Comparison of ENCODE assay signal across 12 cellular contexts in the genomic region with DNA sequence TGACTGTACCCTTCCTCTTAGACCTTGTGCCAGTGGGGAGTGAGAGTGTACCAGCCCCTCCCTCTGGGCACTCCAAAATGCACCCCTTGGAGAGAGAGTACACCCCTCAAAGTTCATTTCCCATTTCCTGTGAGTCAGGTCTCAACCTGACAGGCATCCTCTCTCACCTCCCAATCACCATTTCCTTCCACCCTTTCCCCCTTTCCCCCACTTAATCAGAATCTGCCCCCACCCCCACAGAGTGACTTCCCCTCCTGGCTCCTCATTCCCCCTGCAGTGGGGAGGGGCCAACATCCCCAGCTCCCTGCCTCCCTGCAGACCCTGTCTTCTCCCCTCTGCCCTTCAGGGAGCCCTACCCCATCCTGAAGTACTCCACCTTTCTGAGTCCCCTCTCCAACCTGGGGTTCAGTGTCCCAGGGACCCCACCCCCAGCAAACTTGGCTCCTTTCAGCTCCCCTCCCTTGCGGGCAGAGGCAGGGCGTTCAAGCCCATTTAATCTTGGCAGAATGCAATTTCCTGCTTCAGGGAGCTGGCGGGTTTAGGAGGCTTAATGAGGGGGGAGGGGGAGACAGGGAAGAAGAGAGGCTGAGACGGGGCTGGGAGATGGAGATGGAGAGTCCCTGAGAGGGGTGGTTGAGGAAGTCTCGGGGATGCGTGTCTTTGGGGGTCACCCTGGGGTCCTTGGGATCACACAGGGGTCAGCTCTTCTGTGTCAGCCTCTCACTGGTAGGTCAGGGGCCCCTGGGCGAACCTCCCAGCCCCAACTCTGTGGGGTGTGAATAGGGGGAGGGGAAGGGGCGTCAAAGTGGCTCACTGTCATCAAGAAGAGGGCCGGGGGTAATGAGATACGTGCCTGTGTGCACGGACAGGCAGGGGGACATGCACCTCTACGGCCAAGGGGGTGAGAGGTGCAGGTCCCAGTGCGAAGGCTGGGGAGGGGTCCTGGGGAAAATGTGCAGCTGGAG. TPM values are rescaled to one million over a fixed set of nuclear protein-coding genes. Genes with fewer than 3 reads are reported as not detected.
DNase-seq lines count a peak whose midpoint lies in the region; ATAC-seq and TF ChIP-seq lines count a peak whose summit lies in the region.
"Had no signal": no experiment of that assay in that cellular context is flagged by ENCODE, and none has a peak within 500 bp of the region (broad histone marks: within the 10 kb centered on the region; RNA-seq: fewer than 3 reads in every experiment).

No MANE protein-coding gene starts in this region.

- DNase-seq in NCI-H2081 (lab: John Stamatoyannopoulos, UW) (peak; percentile 29 to 36), NCI-H2081 treated with DMSO at 0.1 percent for 48 hours (lab: John Stamatoyannopoulos, UW) (no peak), M059J (ENCODE audit: low read depth) (peak; percentile 60), WTC11 (ENCODE audit: low spot score) (peak; percentile 51), mesendoderm (peak; percentile 89), EL (no peak), sigmoid colon (no peak), ascending aorta (ENCODE audit: low spot score in 2 of 2) (no peak)
- DNase-seq: trophoblast cell had no signal

- peak overlapping the region; percentile 92 for H3K23ac ChIP-seq in mesendoderm (ENCODE audit: low read length)

- H3K4me1 Mint-ChIP-seq in WTC11: peaks cover 49% of the 10 kb centered on the region

- peak overlapping the region; percentile 100 for H2BK5ac ChIP-seq in mesendoderm (ENCODE audit: low read length)

- peaks cover 3% of the 10 kb centered on the region; the same call in 1 of the 2 replicates for H3K27me3 Mint-ChIP-seq in WTC11 (ENCODE audit: low read depth)
- H3K27me3 Mint-ChIP-seq: activated naive CD8-positive, alpha-beta T cell had no signal

- intact Hi-C loops in sigmoid colon (cut with DNase I) (loop anchor here (5.0 kb wide), 1 partner anchor 39 kb away; no protein-coding TSS in a partner anchor), ascending aorta (cut with DNase I) (no loop called here)

- ATAC-seq in WTC11: peak; percentile 68

- H3K27me3 ChIP-seq in mesendoderm (ENCODE audit: insufficient read depth, low read length, poor library complexity) (no peaks in the 10 kb centered on the region), sigmoid colon (no peaks in the 10 kb centered on the region), ascending aorta (no peaks in the 10 kb centered on the region)

- H3K9me3 ChIP-seq in sigmoid colon (no peaks in the 10 kb centered on the region), ascending aorta (no peaks in the 10 kb centered on the region)
- H3K9me3 ChIP-seq: HAP-1 had no signal

- POLR2A ChIA-PET in WTC11 (lab: Charles Lee): interaction anchor here (0.6 to 1.6 kb wide), 5 partner anchors 12 to 25 kb away, joined by 3 to 8 read pairs (median 6); no protein-coding TSS in a partner anchor

- TF ChIP-seq CTCF in WTC11 (IDR thresholded peaks at IDR 0.05) (no peak), sigmoid colon (IDR thresholded peaks at IDR 0.05) (no peak), ascending aorta (IDR thresholded peaks at IDR 0.05) (no peak)

- peaks cover 26% of the 10 kb centered on the region for H3K4me1 ChIP-seq in mesendoderm (ENCODE audit: control insufficient read depth, low read depth, low read length)
- no peaks in the 10 kb centered on the region for H3K4me1 ChIP-seq in sigmoid colon
- no peaks in the 10 kb centered on the region for H3K4me1 ChIP-seq in ascending aorta
- H3K4me1 ChIP-seq: HAP-1 had no signal

- peak overlapping the region; percentile 92 for H3K27ac Mint-ChIP-seq in WTC11
- H3K27ac Mint-ChIP-seq: activated naive CD8-positive, alpha-beta T cell had no signal

- peak overlapping the region; percentile 46 for H3K18ac ChIP-seq in mesendoderm (ENCODE audit: low read length)

- H4K5ac ChIP-seq in mesendoderm (ENCODE audit: low read length): peak overlapping the region; percentile 84

- H3K36me3 Mint-ChIP-seq in WTC11: no peaks in the 10 kb centered on the region
- H3K36me3 Mint-ChIP-seq: activated naive CD8-positive, alpha-beta T cell had no signal

- no peaks in the 10 kb centered on the region for H3K79me2 ChIP-seq in mesendoderm (ENCODE audit: control insufficient read depth, insufficient read depth, low read length)

- WGBS in mesendoderm (ENCODE audit: extremely low coverage, insufficient coverage, low lambda C conversion rate): no CpG with 5 or more reads among the region's 13 CpGs
- 18% methylated on average over 13 of the region's 13 CpGs for WGBS in sigmoid colon, 2 donors

- peak overlapping the region; percentile 77 for H3K56ac ChIP-seq in mesendoderm (ENCODE audit: low read length)

- H3K36me3 ChIP-seq in mesendoderm (ENCODE audit: control insufficient read depth, insufficient read depth, low read length) (no peaks in the 10 kb centered on the region), sigmoid colon (no peaks in the 10 kb centered on the region), ascending aorta (no peaks in the 10 kb centered on the region)
- H3K36me3 ChIP-seq: HAP-1 had no signal

- H3K4ac ChIP-seq in mesendoderm (ENCODE audit: low read depth, low read length): peak overlapping the region; percentile 61

- H3K4me2 ChIP-seq in mesendoderm (ENCODE audit: low read length): peak overlapping the region; percentile 78

- no peak overlapping the region for H2BK15ac ChIP-seq in mesendoderm (replicated peaks; ENCODE audit: low read depth)

- CTCF ChIA-PET in WTC11 (lab: Charles Lee): interaction anchor here (0.6 to 7.2 kb wide), 21 partner anchors 8 to 228 kb away, joined by 3 to 32 read pairs (median 3); no protein-coding TSS in a partner anchor

- no peak for TF ChIP-seq POLR2A in sigmoid colon (IDR thresholded peaks at IDR 0.05)

- H2AK5ac ChIP-seq in mesendoderm (ENCODE audit: low read length): peak overlapping the region; percentile 99

- H4K8ac ChIP-seq in mesendoderm (ENCODE audit: low read depth, low read length): no peak overlapping the region

- no peaks in the 10 kb centered on the region for H3K9me3 Mint-ChIP-seq in WTC11

- no peaks in the 10 kb centered on the region for H3K79me1 ChIP-seq in mesendoderm (ENCODE audit: low read length)

- H3K4me3 Mint-ChIP-seq in WTC11: peak overlapping the region; percentile 58
- H3K4me3 Mint-ChIP-seq: activated naive CD8-positive, alpha-beta T cell had no signal

- H3K4me3 ChIP-seq in mesendoderm (ENCODE audit: low read length): no peak overlapping the region
- H3K4me3 ChIP-seq in sigmoid colon: no peak overlapping the region
- H3K4me3 ChIP-seq in ascending aorta: no peak overlapping the region
- H3K4me3 ChIP-seq: HAP-1 had no signal

- H2BK120ac ChIP-seq in mesendoderm (ENCODE audit: low read depth, low read length): peak overlapping the region; percentile 63

- no peak for TF ChIP-seq EP300 in sigmoid colon (IDR thresholded peaks at IDR 0.05)

- peak overlapping the region; percentile 78 for H3K9ac ChIP-seq in mesendoderm (ENCODE audit: low read length)

- H3K27ac ChIP-seq in mesendoderm (ENCODE audit: low read depth, low read length) (peak overlapping the region; percentile 70), sigmoid colon (no peak overlapping the region), ascending aorta (no peak overlapping the region)

TF ChIP-seq in WTC11, 78 proteins besides CTCF, POLR2A, EP300 and RAD21 (continues in another document):
- TF ChIP-seq MYBL2 (CRISPR knock-in tag; IDR thresholded peaks at IDR 0.05) (0 out of 2 replicates have a peak, but pooled peaks have one; percentile 33), ZNF232 (CRISPR knock-in tag; IDR thresholded peaks at IDR 0.05) (no peak), NR1H2 (CRISPR knock-in tag; IDR thresholded peaks at IDR 0.05) (no peak), SOX15 (CRISPR knock-in tag; IDR thresholded peaks at IDR 0.05) (no peak), IRF2 (CRISPR knock-in tag; IDR thresholded peaks at IDR 0.05; ENCODE audit: borderline replicate concordance, low read depth) (no peak)
- TF ChIP-seq, protein P1, sequence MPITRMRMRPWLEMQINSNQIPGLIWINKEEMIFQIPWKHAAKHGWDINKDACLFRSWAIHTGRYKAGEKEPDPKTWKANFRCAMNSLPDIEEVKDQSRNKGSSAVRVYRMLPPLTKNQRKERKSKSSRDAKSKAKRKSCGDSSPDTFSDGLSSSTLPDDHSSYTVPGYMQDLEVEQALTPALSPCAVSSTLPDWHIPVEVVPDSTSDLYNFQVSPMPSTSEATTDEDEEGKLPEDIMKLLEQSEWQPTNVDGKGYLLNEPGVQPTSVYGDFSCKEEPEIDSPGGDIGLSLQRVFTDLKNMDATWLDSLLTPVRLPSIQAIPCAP (CRISPR knock-in tag; IDR thresholded peaks at IDR 0.05): no peak
- TF ChIP-seq, protein P2, sequence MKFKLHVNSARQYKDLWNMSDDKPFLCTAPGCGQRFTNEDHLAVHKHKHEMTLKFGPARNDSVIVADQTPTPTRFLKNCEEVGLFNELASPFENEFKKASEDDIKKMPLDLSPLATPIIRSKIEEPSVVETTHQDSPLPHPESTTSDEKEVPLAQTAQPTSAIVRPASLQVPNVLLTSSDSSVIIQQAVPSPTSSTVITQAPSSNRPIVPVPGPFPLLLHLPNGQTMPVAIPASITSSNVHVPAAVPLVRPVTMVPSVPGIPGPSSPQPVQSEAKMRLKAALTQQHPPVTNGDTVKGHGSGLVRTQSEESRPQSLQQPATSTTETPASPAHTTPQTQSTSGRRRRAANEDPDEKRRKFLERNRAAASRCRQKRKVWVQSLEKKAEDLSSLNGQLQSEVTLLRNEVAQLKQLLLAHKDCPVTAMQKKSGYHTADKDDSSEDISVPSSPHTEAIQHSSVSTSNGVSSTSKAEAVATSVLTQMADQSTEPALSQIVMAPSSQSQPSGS (CRISPR knock-in tag; IDR thresholded peaks at IDR 0.05; ENCODE audit: borderline replicate concordance, low read depth): no peak

RNA-seq across cellular contexts. Expression of a gene that starts 16.6 kb away (rescaled TPM):
- 3.7 and 6.6 TPM in 2 replicates for total RNA-seq in M059J (2014; rRNA removed; shearing (Covaris generic))
- total RNA-seq in WTC11 (2021) (49.0 to 52.0 TPM (median 52.0 TPM) in 3 replicates), sigmoid colon (10 to 100 TPM in 1 of 4 donors, 1 to 10 TPM in 3; 5.1 to 11.4 (median 8.0) TPM), ascending aorta (75.0 TPM)
- 24.7 TPM for polyA plus RNA-seq in mesendoderm (2013, experiment 1 of 2)
- polyA plus RNA-seq in mesendoderm (2013, experiment 2 of 2): 23.0 TPM
- 10 to 100 TPM in 1 of 3 donors, 1 to 10 TPM in 1, under 1 TPM in 1; 0.60 to 12.3 (median 1.2) TPM for polyA plus RNA-seq in sigmoid colon

RNA-seq across cellular contexts. Expression of a gene that starts 49.8 kb away (rescaled TPM):
- total RNA-seq in M059J (2014; rRNA removed; shearing (Covaris generic)): 18.0 and 37.1 TPM in 2 replicates
- total RNA-seq in WTC11 (2021): 88.0 to 92.3 TPM (median 92.1 TPM) in 3 replicates
- 49.1 TPM for polyA plus RNA-seq in mesendoderm (2013, experiment 1 of 2)
- polyA plus RNA-seq in mesendoderm (2013, experiment 2 of 2): 46.8 TPM
- 100 to 1,000 TPM; 149 to 294 (median 176) TPM for total RNA-seq in sigmoid colon
- 10 to 100 TPM; 19.4 to 96.4 (median 33.6) TPM for polyA plus RNA-seq in sigmoid colon
- 105 TPM for total RNA-seq in ascending aorta

RNA-seq across cellular contexts. Expression of a gene that starts 52.9 kb away (rescaled TPM):
- total RNA-seq in M059J (2014; rRNA removed; shearing (Covaris generic)): not detected in 2 replicates
- total RNA-seq in WTC11 (2021): 0.13 to 0.39 TPM (median 0.14 TPM) in 3 replicates
- 0.04 TPM for polyA plus RNA-seq in mesendoderm (2013, experiment 1 of 2)
- 0.01 TPM for polyA plus RNA-seq in mesendoderm (2013, experiment 2 of 2)
- total RNA-seq in sigmoid colon: not detected
- under 1 TPM in 1 of 3 donors, not detected in 2; 0.06 TPM for polyA plus RNA-seq in sigmoid colon
- 4.7 TPM for total RNA-seq in ascending aorta
- total RNA-seq: T-helper 2 cell treated with Interferon-gamma antibody and Interleukin-4, amounts not matched to agents 100 ng/mL and 5 ng/mL, for 36 hours had no signal

Comparison
In these comparisons a context has a peak if more than half of its experiments do, and no peak if none do; other contexts are left out.
1. DNase-seq: peak in NCI-H2081 (2 of 2), M059J (single experiment), WTC11 (single experiment) and mesendoderm (single experiment); none in NCI-H2081 treated with DMSO at 0.1 percent for 48 hours (single experiment), EL (single experiment), sigmoid colon (single experiment) and ascending aorta (0 of 2).